ENCODE assay signal across 1 cellular context in genomic region chr1:54982739-54983138, GRCh38.
TF ChIP-seq lines count a peak whose summit lies in the region.

No MANE protein-coding gene starts in this region.

TF ChIP-seq in HEK293, 187 proteins besides CTCF, POLR2A, EP300 and RAD21 (continued from another document):
- TF ChIP-seq REST (tag by site-specific recombination; IDR thresholded peaks at IDR 0.05): no peak
- no peak for TF ChIP-seq ZNF837 (tag by site-specific recombination; IDR thresholded peaks at IDR 0.05)
- TF ChIP-seq ZNF19 (tag by site-specific recombination; IDR thresholded peaks at IDR 0.05; ENCODE audit: low read depth): no peak
- no peak for TF ChIP-seq ZBTB21 (tag by site-specific recombination; IDR thresholded peaks at IDR 0.05)
- TF ChIP-seq ZBTB26 (tag by site-specific recombination; optimal IDR thresholded peaks at IDR 0.05): no peak
- no peak for TF ChIP-seq ZBTB11 (tag by site-specific recombination; conservative IDR thresholded peaks at IDR 0.05; ENCODE audit: low read depth)
- TF ChIP-seq GLIS1 (tag by site-specific recombination; IDR thresholded peaks at IDR 0.05): peak; percentile 20; the same call in 1 of the 2 replicates
- peak; percentile 73 for TF ChIP-seq SCRT1 (tag by site-specific recombination; IDR thresholded peaks at IDR 0.05; ENCODE audit: borderline replicate concordance)
- TF ChIP-seq IKZF3 (tag by site-specific recombination; IDR thresholded peaks at IDR 0.05): no peak
- no peak for TF ChIP-seq ZNF2 (tag by site-specific recombination; IDR thresholded peaks at IDR 0.05)
- no peak for TF ChIP-seq ZNF513 (tag by site-specific recombination; IDR thresholded peaks at IDR 0.05)
